ENCODE assay signal across 20 cellular contexts in the genomic region with DNA sequence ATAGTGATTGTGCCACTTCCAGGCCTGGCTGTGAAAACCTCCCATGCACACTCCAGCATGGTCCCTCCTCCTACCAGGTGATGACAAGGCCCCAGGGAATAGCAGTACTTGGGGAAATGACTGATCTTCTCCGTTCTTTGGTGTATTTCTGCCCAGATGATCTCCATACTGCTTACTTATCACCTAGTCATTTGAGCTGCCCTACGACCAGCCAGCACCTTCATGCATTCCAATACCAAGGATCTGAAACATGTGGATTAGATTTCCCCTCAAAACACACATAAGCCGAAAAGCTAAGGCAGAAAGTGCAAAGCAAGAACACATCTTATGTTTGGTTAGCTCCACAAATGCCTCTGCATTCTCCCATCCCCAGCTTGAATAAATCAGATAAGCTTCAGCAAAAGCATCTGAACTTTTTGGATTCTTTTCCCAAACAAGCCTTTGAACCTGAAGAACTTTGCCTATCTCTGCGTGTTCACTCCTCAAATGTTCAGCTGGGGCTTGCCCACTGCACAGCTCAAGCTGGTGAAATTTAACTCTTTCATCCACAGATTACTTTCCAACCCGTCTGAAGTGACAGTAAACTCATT.
DNase-seq lines count a peak whose midpoint lies in the region; ATAC-seq and TF ChIP-seq lines count a peak whose summit lies in the region.
"Had no signal": no experiment of that assay in that cellular context is flagged by ENCODE, and none has a peak within 500 bp of the region (broad histone marks: within the 10 kb centered on the region; RNA-seq: fewer than 3 reads in every experiment).

No MANE protein-coding gene starts in this region.

- ATAC-seq in Panc1: no peak
- ATAC-seq: mucosa of descending colon had no signal

- H3K4me1 ChIP-seq in BLaER1: peaks cover 34% of the 10 kb centered on the region
- peaks cover 25% of the 10 kb centered on the region for H3K4me1 ChIP-seq in Panc1 (ENCODE audit: control insufficient read depth, insufficient read depth, low read length)
- H3K4me1 ChIP-seq in esophagus (ENCODE audit: control insufficient read depth in 2 of 2, insufficient read depth in 2 of 2, low read length in 1 of 2): peaks cover 2 to 8% of the 10 kb centered on the region in 2 donors
- H3K4me1 ChIP-seq: BE2C, uterus had no signal

- H3K4me3 ChIP-seq in BLaER1 (no peak overlapping the region), Panc1 (ENCODE audit: low read depth in 2 of 2, low read length in 2 of 2) (no peak overlapping the region), esophagus (ENCODE audit: low read depth in 1 of 2, low read length in 2 of 2) (no peak overlapping the region), neural cell (ENCODE audit: low read length) (no peak overlapping the region)
- H3K4me3 ChIP-seq: mucosa of descending colon, uterus had no signal

- H3K27me3 ChIP-seq in BLaER1 (no peaks in the 10 kb centered on the region), Panc1 (ENCODE audit: control insufficient read depth, insufficient read depth, low read length) (no peaks in the 10 kb centered on the region), esophagus (ENCODE audit: control insufficient read depth in 1 of 2, insufficient read depth in 2 of 2, low read length in 2 of 2) (no peaks in the 10 kb centered on the region), neural cell (ENCODE audit: insufficient read depth, low read depth, low read length) (no peaks in the 10 kb centered on the region)
- H3K27me3 ChIP-seq: BE2C, uterus had no signal

- peak overlapping the region; percentile 74 for H3K4me2 ChIP-seq in BLaER1
- H3K4me2 ChIP-seq in neural cell (ENCODE audit: low read length): peak overlapping the region; percentile 0

- POLR2A ChIA-PET in Panc1 (lab: Charles Lee): no interaction called here

- H3K9me3 ChIP-seq in BLaER1 (no peaks in the 10 kb centered on the region), Panc1 (ENCODE audit: control insufficient read depth, insufficient read depth, low read depth, low read length) (no peaks in the 10 kb centered on the region), esophagus (ENCODE audit: control insufficient read depth in 2 of 2, insufficient read depth in 1 of 2, low read depth in 1 of 2, low read length in 1 of 2) (no peaks in the 10 kb centered on the region), neural cell (ENCODE audit: low read length) (no peaks in the 10 kb centered on the region)
- H3K9me3 ChIP-seq: BE2C, mucosa of descending colon, uterus had no signal

- DNase-seq in Panc1 (ENCODE audit: low read depth, low spot score) (no peak), DMS79 treated with DMSO at 0.1 percent for 48 hours (lab: John Stamatoyannopoulos, UW) (no peak), NOMO-1 treated with DMSO at 0.1 percent for 48 hours (lab: John Stamatoyannopoulos, UW; ENCODE audit: unreplicated experiment) (no peak), NCI-H1694 (lab: John Stamatoyannopoulos, UW) (no peak)
- DNase-seq in stimulated activated naive CD4-positive, alpha-beta T cell (lab: John Stamatoyannopoulos, UW): no peak
- DNase-seq: BE2C, DND-41, H9, hypothalamus, mucosa of descending colon, NCI-H1048, NCI-H187 treated with DMSO at 0.1 percent for 48 hours, NCI-H82, Right ventricle myocardium superior, uterus, WERI-Rb-1 had no signal

- TF ChIP-seq EP300 in neural cell (conservative IDR thresholded peaks at IDR 0.05; ENCODE audit: poor library complexity, severe bottlenecking): no peak

- BruUV-seq in Panc1 (replicated peaks; lab: Mats Ljungman, UMichigan): no TSS peak

- WGBS in esophagus, 2 donors: 48 to 65% methylated on average over 5 of the region's 5 CpGs

- H3K27ac ChIP-seq in BLaER1 (no peak overlapping the region), Panc1 (ENCODE audit: low read length) (peak overlapping the region; percentile 55; the same call in 1 of the 2 replicates), esophagus (ENCODE audit: low read depth in 2 of 2, low read length in 1 of 2) (peak overlapping the region; percentile 44 to 69), neural cell (ENCODE audit: low read length) (no peak overlapping the region)
- H3K27ac ChIP-seq: HL-60, uterus, WERI-Rb-1 had no signal

- no peak overlapping the region for H3K9ac ChIP-seq in BLaER1
- H3K9ac ChIP-seq in neural cell (ENCODE audit: low read length): no peak overlapping the region

- H3F3A ChIP-seq in neural cell (ENCODE audit: insufficient read depth, low read length, poor library complexity, severe bottlenecking): no peaks in the 10 kb centered on the region

- H3K36me3 ChIP-seq in BLaER1 (no peaks in the 10 kb centered on the region), Panc1 (ENCODE audit: control insufficient read depth, insufficient read depth, low read length) (no peaks in the 10 kb centered on the region), esophagus (ENCODE audit: control insufficient read depth in 2 of 2, insufficient read depth in 2 of 2, low read length in 1 of 2) (no peaks in the 10 kb centered on the region), neural cell (ENCODE audit: insufficient read depth, low read length) (no peaks in the 10 kb centered on the region)
- H3K36me3 ChIP-seq: BE2C, uterus, WERI-Rb-1 had no signal

- H2AFZ ChIP-seq in neural cell (ENCODE audit: low read depth, low read length): no peak overlapping the region

- CTCF ChIA-PET in Panc1 (lab: Charles Lee): interaction anchor here (0.7 kb wide), 1 partner anchor 70 kb away, joined by 3 read pairs; no protein-coding TSS in a partner anchor

- in situ Hi-C loops in Panc1 (cut with HindIII; ENCODE audit: low pct_unique_long_range_greater_than_20kb, low sequenced_read_pairs): loop anchor here (5.0 kb wide), 1 partner anchor 63 kb away; a partner anchor contains a TSS

- no peak for TF ChIP-seq RAD21 in neural cell (conservative IDR thresholded peaks at IDR 0.05)

- no peaks in the 10 kb centered on the region for H3K9me2 ChIP-seq in neural cell (ENCODE audit: insufficient read depth, low read length)

- H3K79me2 ChIP-seq in neural cell (replicated peaks; ENCODE audit: insufficient read depth, low read length): no peaks in the 10 kb centered on the region

- H4K20me1 ChIP-seq in BLaER1: no peaks in the 10 kb centered on the region
- no peaks in the 10 kb centered on the region for H4K20me1 ChIP-seq in neural cell (ENCODE audit: insufficient read depth)

- intact Hi-C loops in Panc1 (cut with micrococcal nuclease; ENCODE audit: unreplicated experiment): no loop called here

- TF ChIP-seq CTCF in Panc1 (IDR thresholded peaks at IDR 0.05) (no peak), neural cell (IDR thresholded peaks at IDR 0.05; ENCODE audit: poor library complexity, severe bottlenecking) (no peak)

TF ChIP-seq in neural cell, 6 proteins besides CTCF, POLR2A, EP300 and RAD21:
- TF ChIP-seq MXI1 (conservative IDR thresholded peaks at IDR 0.05; ENCODE audit: poor library complexity, severe bottlenecking) (no peak), POLR2AphosphoS5 (IDR thresholded peaks at IDR 0.05) (no peak), TAF1 (IDR thresholded peaks at IDR 0.05; ENCODE audit: low read depth) (no peak), SMC3 (conservative IDR thresholded peaks at IDR 0.05; ENCODE audit: poor library complexity) (no peak), EZH2 (IDR thresholded peaks at IDR 0.05; ENCODE audit: borderline replicate concordance, insufficient read depth, low read length, poor library complexity, severe bottlenecking) (no peak)
- TF ChIP-seq, protein P1, sequence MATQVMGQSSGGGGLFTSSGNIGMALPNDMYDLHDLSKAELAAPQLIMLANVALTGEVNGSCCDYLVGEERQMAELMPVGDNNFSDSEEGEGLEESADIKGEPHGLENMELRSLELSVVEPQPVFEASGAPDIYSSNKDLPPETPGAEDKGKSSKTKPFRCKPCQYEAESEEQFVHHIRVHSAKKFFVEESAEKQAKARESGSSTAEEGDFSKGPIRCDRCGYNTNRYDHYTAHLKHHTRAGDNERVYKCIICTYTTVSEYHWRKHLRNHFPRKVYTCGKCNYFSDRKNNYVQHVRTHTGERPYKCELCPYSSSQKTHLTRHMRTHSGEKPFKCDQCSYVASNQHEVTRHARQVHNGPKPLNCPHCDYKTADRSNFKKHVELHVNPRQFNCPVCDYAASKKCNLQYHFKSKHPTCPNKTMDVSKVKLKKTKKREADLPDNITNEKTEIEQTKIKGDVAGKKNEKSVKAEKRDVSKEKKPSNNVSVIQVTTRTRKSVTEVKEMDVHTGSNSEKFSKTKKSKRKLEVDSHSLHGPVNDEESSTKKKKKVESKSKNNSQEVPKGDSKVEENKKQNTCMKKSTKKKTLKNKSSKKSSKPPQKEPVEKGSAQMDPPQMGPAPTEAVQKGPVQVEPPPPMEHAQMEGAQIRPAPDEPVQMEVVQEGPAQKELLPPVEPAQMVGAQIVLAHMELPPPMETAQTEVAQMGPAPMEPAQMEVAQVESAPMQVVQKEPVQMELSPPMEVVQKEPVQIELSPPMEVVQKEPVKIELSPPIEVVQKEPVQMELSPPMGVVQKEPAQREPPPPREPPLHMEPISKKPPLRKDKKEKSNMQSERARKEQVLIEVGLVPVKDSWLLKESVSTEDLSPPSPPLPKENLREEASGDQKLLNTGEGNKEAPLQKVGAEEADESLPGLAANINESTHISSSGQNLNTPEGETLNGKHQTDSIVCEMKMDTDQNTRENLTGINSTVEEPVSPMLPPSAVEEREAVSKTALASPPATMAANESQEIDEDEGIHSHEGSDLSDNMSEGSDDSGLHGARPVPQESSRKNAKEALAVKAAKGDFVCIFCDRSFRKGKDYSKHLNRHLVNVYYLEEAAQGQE (IDR thresholded peaks at IDR 0.05; ENCODE audit: borderline replicate concordance): no peak

Comparison
In these comparisons a context has a peak if more than half of its experiments do, and no peak if none do; other contexts are left out.
1. H3K27ac ChIP-seq: peak in Panc1 (single experiment) and esophagus (2 of 2); none in BLaER1 (single experiment) and neural cell (single experiment).